Comparison of ENCODE assay signal across 16 cellular contexts in genomic region chr10:30092151-30092790, GRCh38. TPM values are rescaled to one million over a fixed set of nuclear protein-coding genes. Genes with fewer than 3 reads are reported as not detected.
A peak's percentile ranks its signal among the peaks of the same experiment; 100 is the strongest.
DNase-seq lines count a peak whose midpoint lies in the region; ATAC-seq and TF ChIP-seq lines count a peak whose summit lies in the region.
"Had no signal": no experiment of that assay in that cellular context is flagged by ENCODE, and none has a peak within 500 bp of the region (broad histone marks: within the 10 kb centered on the region; RNA-seq: fewer than 3 reads in every experiment).

No MANE protein-coding gene starts in this region.

- DNase-seq in MCF 10A (ENCODE audit: unreplicated experiment): peak; percentile 47
- no peak for DNase-seq in breast epithelium (ENCODE audit: low spot score in 2 of 2)
- DNase-seq in fibroblast of pulmonary artery (ENCODE audit: low read depth): peak; percentile 32
- no peak for DNase-seq in activated T-cell treated with anti-CD3 and anti-CD28 coated beads, Interleukin-2, amount 50 U/mL, for 24 hours
- no peak for DNase-seq in left lobe of liver (ENCODE audit: low spot score)
- DNase-seq in sciatic nerve (ENCODE audit: low spot score): no peak
- DNase-seq: activated CD4-positive, alpha-beta T cell treated with anti-CD3 and anti-CD28 coated beads for 1 hour; activated T-cell treated with anti-CD3 and anti-CD28 coated beads, Interleukin-2, amount 50 U/mL, for 4 hours; DND-41; effector CD8-positive, alpha-beta T cell; NCI-H2081; stimulated activated CD4-positive, alpha-beta T cell treated with anti-CD3 and anti-CD28 coated beads, Interleukin-12 subunit alpha, Interleukin-12 subunit beta, amount 100 ng/mL, for 4 hours had no signal

- H3K27ac Mint-ChIP-seq in MCF 10A (ENCODE audit: low read depth, unreplicated experiment): no peak overlapping the region
- no peak overlapping the region for H3K27ac Mint-ChIP-seq in stimulated activated memory B cell treated with anti-CD40 and anti-IgM and Interleukin-4, amounts not matched to agents 10 μg/mL and 1 μg/mL and 100 μg/mL, for 72 hours
- H3K27ac Mint-ChIP-seq in activated T-cell treated with anti-CD3 and anti-CD28 coated beads, Interleukin-2, amount 50 U/mL, for 24 hours: no peak overlapping the region

- no peaks in the 10 kb centered on the region for H3K36me3 ChIP-seq in breast epithelium
- H3K36me3 ChIP-seq: tibial nerve had no signal

- intact Hi-C loops in MCF 10A (cut with micrococcal nuclease): no loop called here
- intact Hi-C loops in breast epithelium (cut with DNase I; ENCODE audit: low total_unique reads): no loop called here
- intact Hi-C loops in sciatic nerve (cut with DNase I): no loop called here

- no peaks in the 10 kb centered on the region for H3K4me1 ChIP-seq in breast epithelium

- TF ChIP-seq POLR2A in breast epithelium (IDR thresholded peaks at IDR 0.05): no peak

- POLR2A ChIA-PET in MCF 10A (lab: Yijun Ruan, JAX): no interaction called here

- H3K9me3 Mint-ChIP-seq in MCF 10A (ENCODE audit: unreplicated experiment): no peaks in the 10 kb centered on the region
- H3K9me3 Mint-ChIP-seq in stimulated activated memory B cell treated with anti-CD40 and anti-IgM and Interleukin-4, amounts not matched to agents 10 μg/mL and 1 μg/mL and 100 μg/mL, for 72 hours: no peaks in the 10 kb centered on the region
- no peaks in the 10 kb centered on the region for H3K9me3 Mint-ChIP-seq in activated T-cell treated with anti-CD3 and anti-CD28 coated beads, Interleukin-2, amount 50 U/mL, for 24 hours
- H3K9me3 Mint-ChIP-seq: activated T-cell treated with anti-CD3 and anti-CD28 coated beads, Interleukin-2, amount 50 U/mL, for 4 hours had no signal

- H3K9me3 ChIP-seq in breast epithelium: no peaks in the 10 kb centered on the region
- H3K9me3 ChIP-seq: tibial nerve had no signal

- no peaks in the 10 kb centered on the region for H3K27me3 ChIP-seq in breast epithelium
- H3K27me3 ChIP-seq: tibial nerve had no signal

- peak; percentile 76 for ATAC-seq in SK-N-SH treated with all-trans-retinoic acid at 6 μM for 48 hours
- no peak for ATAC-seq in stimulated activated memory B cell treated with anti-CD40 and anti-IgM and Interleukin-4, amounts not matched to agents 10 μg/mL and 1 μg/mL and 100 μg/mL, for 72 hours
- no peak for ATAC-seq in left lobe of liver
- ATAC-seq in sciatic nerve: no peak
- ATAC-seq: activated T-cell treated with anti-CD3 and anti-CD28 coated beads, Interleukin-2, amount 50 U/mL, for 4 hours; K562 had no signal

- CTCF ChIA-PET in MCF 10A (lab: Yijun Ruan, JAX): interaction anchor here (0.6 kb wide), 3 partner anchors 23 to 313 kb away, joined by 3 to 4 read pairs (median 3); partner anchors contain the start of gene MTPAP

- no peaks in the 10 kb centered on the region for H3K4me1 Mint-ChIP-seq in MCF 10A (ENCODE audit: insufficient read depth, unreplicated experiment)
- H3K4me1 Mint-ChIP-seq in stimulated activated memory B cell treated with anti-CD40 and anti-IgM and Interleukin-4, amounts not matched to agents 10 μg/mL and 1 μg/mL and 100 μg/mL, for 72 hours: no peaks in the 10 kb centered on the region
- H3K4me1 Mint-ChIP-seq in activated T-cell treated with anti-CD3 and anti-CD28 coated beads, Interleukin-2, amount 50 U/mL, for 24 hours (ENCODE audit: low read depth): no peaks in the 10 kb centered on the region

- TF ChIP-seq CTCF in MCF 10A (IDR thresholded peaks at IDR 0.05; ENCODE audit: unreplicated experiment) (no peak), breast epithelium (IDR thresholded peaks at IDR 0.05) (no peak), fibroblast of pulmonary artery (IDR thresholded peaks at IDR 0.05; ENCODE audit: low read length, missing control alignments) (no peak)

- H3K4me3 Mint-ChIP-seq in MCF 10A (ENCODE audit: unreplicated experiment): no peak overlapping the region
- no peak overlapping the region for H3K4me3 Mint-ChIP-seq in stimulated activated memory B cell treated with anti-CD40 and anti-IgM and Interleukin-4, amounts not matched to agents 10 μg/mL and 1 μg/mL and 100 μg/mL, for 72 hours
- H3K4me3 Mint-ChIP-seq in activated T-cell treated with anti-CD3 and anti-CD28 coated beads, Interleukin-2, amount 50 U/mL, for 24 hours: no peak overlapping the region
- H3K4me3 Mint-ChIP-seq: activated T-cell treated with anti-CD3 and anti-CD28 coated beads, Interleukin-2, amount 50 U/mL, for 4 hours had no signal

- H3K4me3 ChIP-seq in breast epithelium (no peak overlapping the region), fibroblast of pulmonary artery (replicated peaks; ENCODE audit: low read depth, low read length) (no peak overlapping the region)
- H3K4me3 ChIP-seq: K562, tibial nerve had no signal

- H3K27me3 Mint-ChIP-seq in MCF 10A (ENCODE audit: insufficient read depth, unreplicated experiment): no peaks in the 10 kb centered on the region
- H3K27me3 Mint-ChIP-seq in stimulated activated memory B cell treated with anti-CD40 and anti-IgM and Interleukin-4, amounts not matched to agents 10 μg/mL and 1 μg/mL and 100 μg/mL, for 72 hours: no peaks in the 10 kb centered on the region
- peaks cover 15% of the 10 kb centered on the region for H3K27me3 Mint-ChIP-seq in activated T-cell treated with anti-CD3 and anti-CD28 coated beads, Interleukin-2, amount 50 U/mL, for 24 hours

- H3K36me3 Mint-ChIP-seq in MCF 10A (ENCODE audit: insufficient read depth, unreplicated experiment): no peaks in the 10 kb centered on the region
- H3K36me3 Mint-ChIP-seq in stimulated activated memory B cell treated with anti-CD40 and anti-IgM and Interleukin-4, amounts not matched to agents 10 μg/mL and 1 μg/mL and 100 μg/mL, for 72 hours: no peaks in the 10 kb centered on the region
- H3K36me3 Mint-ChIP-seq in activated T-cell treated with anti-CD3 and anti-CD28 coated beads, Interleukin-2, amount 50 U/mL, for 24 hours (ENCODE audit: low read depth): no peaks in the 10 kb centered on the region

- H3K27ac ChIP-seq in breast epithelium: no peak overlapping the region
- H3K27ac ChIP-seq: tibial nerve had no signal

- no TSS peak for BruUV-seq in MCF 10A (replicated peaks; lab: Mats Ljungman, UMichigan)

TF ChIP-seq in SK-N-SH treated with all-trans-retinoic acid at 6 μM for 48 hours, 23 proteins besides CTCF, POLR2A, EP300 and RAD21 (continues in another document):
- no peak for TF ChIP-seq PPARA (CRISPR knock-in tag; IDR thresholded peaks at IDR 0.05; ENCODE audit: borderline replicate concordance)
- TF ChIP-seq ZNF70 (CRISPR knock-in tag; IDR thresholded peaks at IDR 0.05): no peak
- no peak for TF ChIP-seq PATZ1 (CRISPR knock-in tag; IDR thresholded peaks at IDR 0.05; ENCODE audit: borderline replicate concordance)
- TF ChIP-seq ARNTL (CRISPR knock-in tag; IDR thresholded peaks at IDR 0.05; ENCODE audit: borderline replicate concordance, low read depth): no peak
- TF ChIP-seq ISL1 (CRISPR knock-in tag; IDR thresholded peaks at IDR 0.05): no peak
- TF ChIP-seq POU6F1 (CRISPR knock-in tag; IDR thresholded peaks at IDR 0.05; ENCODE audit: borderline replicate concordance, low read depth): no peak
- no peak for TF ChIP-seq ZNF565 (CRISPR knock-in tag; conservative IDR thresholded peaks at IDR 0.05; ENCODE audit: low read depth)
- no peak for TF ChIP-seq BACH2 (CRISPR knock-in tag; IDR thresholded peaks at IDR 0.05; ENCODE audit: borderline replicate concordance)
- TF ChIP-seq GLIS3 (CRISPR knock-in tag; IDR thresholded peaks at IDR 0.05): no peak
- TF ChIP-seq ZFP3 (CRISPR knock-in tag; IDR thresholded peaks at IDR 0.05): no peak
- no peak for TF ChIP-seq ZFP30 (CRISPR knock-in tag; IDR thresholded peaks at IDR 0.05)
- TF ChIP-seq TOX (CRISPR knock-in tag; IDR thresholded peaks at IDR 0.05; ENCODE audit: borderline replicate concordance): no peak
- no peak for TF ChIP-seq CSDC2 (CRISPR knock-in tag; IDR thresholded peaks at IDR 0.05)

RNA-seq across cellular contexts. Expression of gene JCAD, which starts 32.9 kb away (rescaled TPM):
- total RNA-seq in MCF 10A (2022): 0.25 and 0.26 TPM in 2 replicates
- 10 to 100 TPM; 11.1 to 69.3 (median 16.1) TPM for total RNA-seq in breast epithelium
- total RNA-seq in left lobe of liver: 4.2 TPM
- total RNA-seq in sciatic nerve: 83.5 TPM
- total RNA-seq: K562 had no signal

Comparison
In these comparisons a context has a peak if more than half of its experiments do, and no peak if none do; other contexts are left out.
1. DNase-seq: peak in MCF 10A (single experiment) and fibroblast of pulmonary artery (single experiment); none in breast epithelium (0 of 2), activated T-cell treated with anti-CD3 and anti-CD28 coated beads, Interleukin-2, amount 50 U/mL, for 24 hours (single experiment), left lobe of liver (single experiment) and sciatic nerve (single experiment).